In the genomic region with DNA sequence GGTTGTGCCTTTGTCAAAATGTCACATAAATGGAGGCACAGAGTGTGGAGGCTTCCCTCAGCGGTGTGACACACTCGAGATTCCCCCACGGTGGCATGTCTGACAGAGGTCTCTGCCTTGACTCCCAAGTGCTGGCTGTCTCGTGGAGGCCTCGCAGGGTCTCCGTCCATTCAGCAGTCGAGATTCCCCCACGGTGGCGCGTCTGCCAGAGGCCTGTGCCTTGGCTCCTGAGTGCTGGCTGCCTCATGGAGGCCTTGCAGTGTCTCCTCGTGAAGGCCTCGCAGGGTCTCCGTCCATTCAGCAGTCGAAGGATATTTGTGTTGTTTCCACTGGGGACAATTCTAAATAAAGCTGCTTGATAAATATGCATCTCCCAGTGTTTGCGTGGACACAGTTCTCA, we compare ENCODE assay signal across 29 cellular contexts.
"Had no signal": no experiment of that assay in that cellular context is flagged by ENCODE, and none has a peak within 500 bp of the region (broad histone marks: within the 10 kb centered on the region; RNA-seq: fewer than 3 reads in every experiment).

No MANE protein-coding gene starts in this region.

- DNase-seq: activated CD4-positive, alpha-beta memory T cell treated with anti-CD3 and anti-CD28 coated beads, Interleukin-2, amount 10 ng/mL, durations not matched to agents 7 days and 5 days; activated CD4-positive, alpha-beta T cell treated with anti-CD3 and anti-CD28 coated beads for 1 hour; activated CD4-positive, alpha-beta T cell treated with anti-CD3 and anti-CD28 coated beads for 4 hours; activated CD4-positive, alpha-beta T cell treated with anti-CD3 and anti-CD28 coated beads, Interleukin-2, amount 10 ng/mL, durations not matched to agents 7 days and 5 days; activated CD4-positive, alpha-beta T cell treated with anti-CD3 and anti-CD28 coated beads, Interleukin-2, amount 50 U/mL, for 4 hours; activated CD8-positive, alpha-beta memory T cell treated with anti-CD3 and anti-CD28 coated beads, Interleukin-2, amount 50 U/mL, for 48 hours; activated gamma-delta T cell; activated naive CD4-positive, alpha-beta T cell; activated naive CD4-positive, alpha-beta T cell treated with anti-CD3 and anti-CD28 coated beads, Interleukin-2, amount 10 ng/mL, durations not matched to agents 7 days and 5 days; activated naive CD8-positive, alpha-beta T cell treated with anti-CD3 and anti-CD28 coated beads, Interleukin-2, amount 10 ng/mL, durations not matched to agents 7 days and 5 days; activated T-cell treated with anti-CD3 and anti-CD28 coated beads for 4 hours; activated T-cell treated with anti-CD3 and anti-CD28 coated beads, Interleukin-2, amount 50 U/mL, for 24 hours; activated T-cell treated with anti-CD3 and anti-CD28 coated beads, Interleukin-2, amount 50 U/mL, for 72 hours; brain microvascular endothelial cell; cortex of kidney; dermis blood vessel endothelial cell; effector CD4-positive, alpha-beta T cell; effector memory CD8-positive, alpha-beta T cell; esophagus squamous epithelium; foreskin melanocyte; T-helper 1 cell; T-helper 17 cell; T1000; WERI-Rb-1 had no signal

- H3K4me3 ChIP-seq: ascending aorta, esophagus squamous epithelium, gastroesophageal sphincter had no signal

- H3K36me3 Mint-ChIP-seq: activated naive CD4-positive, alpha-beta T cell treated with anti-CD3 and anti-CD28 coated beads, Interleukin-2, amount 10 ng/mL, durations not matched to agents 7 days and 5 days; activated naive CD4-positive, alpha-beta T cell treated with anti-CD3 and anti-CD28 coated beads, Interleukin-2, amount 50 U/mL, for 72 hours; activated naive CD8-positive, alpha-beta T cell treated with anti-CD3 and anti-CD28 coated beads, Interleukin-2, amount 10 ng/mL, durations not matched to agents 7 days and 5 days had no signal

- H3K27ac ChIP-seq: ascending aorta, brain microvascular endothelial cell, epithelial cell of prostate, esophagus squamous epithelium, gastroesophageal sphincter, WERI-Rb-1 had no signal

- H3K36me3 ChIP-seq: brain microvascular endothelial cell, esophagus squamous epithelium, WERI-Rb-1 had no signal

- H3K27me3 ChIP-seq: ascending aorta, brain microvascular endothelial cell, esophagus squamous epithelium, gastroesophageal sphincter had no signal

- H3K27ac Mint-ChIP-seq: activated CD4-positive, alpha-beta memory T cell treated with anti-CD3 and anti-CD28 coated beads, Interleukin-2, amount 10 ng/mL, durations not matched to agents 7 days and 5 days; activated CD4-positive, alpha-beta T cell treated with anti-CD3 and anti-CD28 coated beads, Interleukin-2, amount 10 ng/mL, durations not matched to agents 7 days and 5 days; activated naive CD4-positive, alpha-beta T cell treated with anti-CD3 and anti-CD28 coated beads, Interleukin-2, amount 10 ng/mL, durations not matched to agents 7 days and 5 days; activated naive CD4-positive, alpha-beta T cell treated with anti-CD3 and anti-CD28 coated beads, Interleukin-2, amount 50 U/mL, for 72 hours; activated naive CD8-positive, alpha-beta T cell treated with anti-CD3 and anti-CD28 coated beads, Interleukin-2, amount 10 ng/mL, durations not matched to agents 7 days and 5 days; activated T-cell treated with anti-CD3 and anti-CD28 coated beads, Interleukin-2, amount 50 U/mL, for 24 hours; activated T-cell treated with anti-CD3 and anti-CD28 coated beads, Interleukin-2, amount 50 U/mL, for 72 hours; effector memory CD8-positive, alpha-beta T cell; T-helper 17 cell; T-helper 2 cell treated with Interferon-gamma antibody and Interleukin-4, amounts not matched to agents 5 μg/mL and 100 μg/mL, for 36 hours had no signal

- H3K9me3 Mint-ChIP-seq: activated CD4-positive, alpha-beta memory T cell treated with anti-CD3 and anti-CD28 coated beads, Interleukin-2, amount 10 ng/mL, durations not matched to agents 7 days and 5 days; activated CD4-positive, alpha-beta T cell treated with anti-CD3 and anti-CD28 coated beads, Interleukin-2, amount 10 ng/mL, durations not matched to agents 7 days and 5 days; activated naive CD4-positive, alpha-beta T cell treated with anti-CD3 and anti-CD28 coated beads, Interleukin-2, amount 10 ng/mL, durations not matched to agents 7 days and 5 days; activated naive CD4-positive, alpha-beta T cell treated with anti-CD3 and anti-CD28 coated beads, Interleukin-2, amount 50 U/mL, for 72 hours; activated naive CD8-positive, alpha-beta T cell treated with anti-CD3 and anti-CD28 coated beads, Interleukin-2, amount 10 ng/mL, durations not matched to agents 7 days and 5 days; activated T-cell treated with anti-CD3 and anti-CD28 coated beads, Interleukin-2, amount 50 U/mL, for 24 hours; activated T-cell treated with anti-CD3 and anti-CD28 coated beads, Interleukin-2, amount 50 U/mL, for 72 hours; effector memory CD8-positive, alpha-beta T cell; T-helper 2 cell treated with Interferon-gamma antibody and Interleukin-4, amounts not matched to agents 5 μg/mL and 100 μg/mL, for 36 hours had no signal

- H3K9me3 ChIP-seq: ascending aorta, esophagus squamous epithelium, gastroesophageal sphincter had no signal

- H3K4me1 ChIP-seq: ascending aorta, gastroesophageal sphincter had no signal

- ATAC-seq: activated naive CD4-positive, alpha-beta T cell treated with anti-CD3 and anti-CD28 coated beads, Interleukin-2, amount 50 U/mL, for 72 hours; activated T-cell treated with anti-CD3 and anti-CD28 coated beads, Interleukin-2, amount 50 U/mL, for 72 hours; effector memory CD8-positive, alpha-beta T cell; gastroesophageal sphincter; T-helper 17 cell had no signal

- H3K4me3 Mint-ChIP-seq: activated CD4-positive, alpha-beta memory T cell treated with anti-CD3 and anti-CD28 coated beads, Interleukin-2, amount 10 ng/mL, durations not matched to agents 7 days and 5 days; activated CD4-positive, alpha-beta T cell treated with anti-CD3 and anti-CD28 coated beads, Interleukin-2, amount 10 ng/mL, durations not matched to agents 7 days and 5 days; activated naive CD4-positive, alpha-beta T cell treated with anti-CD3 and anti-CD28 coated beads, Interleukin-2, amount 10 ng/mL, durations not matched to agents 7 days and 5 days; activated naive CD8-positive, alpha-beta T cell treated with anti-CD3 and anti-CD28 coated beads, Interleukin-2, amount 10 ng/mL, durations not matched to agents 7 days and 5 days; activated T-cell treated with anti-CD3 and anti-CD28 coated beads, Interleukin-2, amount 50 U/mL, for 24 hours; activated T-cell treated with anti-CD3 and anti-CD28 coated beads, Interleukin-2, amount 50 U/mL, for 72 hours; effector memory CD8-positive, alpha-beta T cell; T-helper 17 cell; T-helper 2 cell treated with Interferon-gamma antibody and Interleukin-4, amounts not matched to agents 5 μg/mL and 100 μg/mL, for 36 hours had no signal

- H3K27me3 Mint-ChIP-seq: activated naive CD4-positive, alpha-beta T cell treated with anti-CD3 and anti-CD28 coated beads, Interleukin-2, amount 10 ng/mL, durations not matched to agents 7 days and 5 days; activated T-cell treated with anti-CD3 and anti-CD28 coated beads, Interleukin-2, amount 50 U/mL, for 24 hours; effector memory CD8-positive, alpha-beta T cell had no signal
